ENCODE assay signal across 26 cellular contexts in the genomic region with DNA sequence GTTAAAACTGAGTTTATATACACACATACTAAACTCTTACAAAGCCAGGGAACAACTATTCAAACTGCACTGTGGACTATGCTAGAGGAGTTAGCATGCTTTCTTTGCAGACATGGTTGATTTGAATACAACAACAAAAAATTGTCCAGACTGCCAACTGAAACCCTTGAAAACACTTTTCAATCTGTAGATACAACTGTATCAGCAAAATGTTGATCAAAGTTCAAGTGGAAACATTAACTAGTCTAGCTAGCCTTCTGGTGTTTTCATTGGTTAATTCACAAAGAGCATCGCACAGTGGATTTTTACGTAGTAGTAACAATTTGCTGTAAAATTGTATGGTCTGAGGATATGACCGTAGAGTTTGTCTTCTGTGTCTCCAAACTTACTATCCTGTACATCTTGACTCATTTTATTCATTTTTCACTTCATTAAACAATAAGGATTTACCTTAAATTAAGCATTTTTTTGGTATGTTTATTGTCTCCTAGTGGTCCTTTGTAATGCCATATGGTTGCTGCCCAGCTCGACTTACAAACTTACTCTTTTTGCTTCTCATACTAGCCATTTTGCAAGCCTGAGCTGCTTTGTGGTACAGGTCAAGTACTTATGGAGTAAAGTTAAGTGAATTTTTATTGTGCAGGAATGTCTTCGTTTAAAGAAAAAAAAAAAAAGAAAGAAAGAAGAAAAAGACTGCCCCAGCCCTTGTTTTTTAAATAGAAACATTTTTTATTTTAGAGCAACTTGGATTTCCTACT.
DNase-seq lines count a peak whose midpoint lies in the region; ATAC-seq, FAIRE-seq and TF ChIP-seq lines count a peak whose summit lies in the region.
"Had no signal": no experiment of that assay in that cellular context is flagged by ENCODE, and none has a peak within 500 bp of the region (broad histone marks: within the 10 kb centered on the region; RNA-seq: fewer than 3 reads in every experiment).

No MANE protein-coding gene starts in this region.

- peak; percentile 40 for FAIRE-seq in bronchial epithelial cell (lab: Jason Lieb, UNC)

- H3T11ph ChIP-seq in H9 (ENCODE audit: low read length), result no peak overlapping the region

- H3K14ac ChIP-seq in H9 (ENCODE audit: insufficient read depth, low read length), result no peak overlapping the region

- no peak overlapping the region for H2BK5ac ChIP-seq in H9 (ENCODE audit: insufficient read length, low read length)

- H3K23ac ChIP-seq in H9 (ENCODE audit: insufficient read length, low read depth, low read length), result no peak overlapping the region

- no peak overlapping the region for H4K8ac ChIP-seq in H9 (replicated peaks; ENCODE audit: insufficient read length, low read depth, low read length)

- H2BK12ac ChIP-seq in H9 (ENCODE audit: insufficient read length, low read depth, low read length), result no peak overlapping the region

- no peak overlapping the region for H3K4me2 ChIP-seq in H9 (ENCODE audit: insufficient read depth, insufficient read length, low read length)
- H3K4me2 ChIP-seq in neural progenitor cell, result no peak overlapping the region
- no peak overlapping the region for H3K4me2 ChIP-seq in MM.1S (ENCODE audit: low read depth, low read length)

- H3K79me2 ChIP-seq in H9 (ENCODE audit: insufficient read depth, low read length), result no peaks in the 10 kb centered on the region
- H3K79me2 ChIP-seq in neural progenitor cell (ENCODE audit: low read depth), result peaks cover 9% of the 10 kb centered on the region
- no peaks in the 10 kb centered on the region for H3K79me2 ChIP-seq in MM.1S (ENCODE audit: low read length)

- H3K4me3 Mint-ChIP-seq in H9, result no peak overlapping the region
- no peak overlapping the region for H3K4me3 Mint-ChIP-seq in neural progenitor cell
- H3K4me3 Mint-ChIP-seq: activated naive CD8-positive, alpha-beta T cell treated with anti-CD3 and anti-CD28 coated beads for 36 hours; activated T-helper 17 cell treated with anti-CD3 and anti-CD28 coated beads, Interleukin-2, amount 50 U/mL, for 72 hours; CD4-positive, alpha-beta memory T cell; central memory CD8-positive, alpha-beta T cell had no signal

- ATAC-seq in gastrocnemius medialis, result no peak
- ATAC-seq: activated T-helper 17 cell treated with anti-CD3 and anti-CD28 coated beads, Interleukin-2, amount 50 U/mL, for 72 hours had no signal

- H2AFZ ChIP-seq in H9 (ENCODE audit: low read length) (no peak overlapping the region), neural progenitor cell (replicated peaks) (no peak overlapping the region), MM.1S (ENCODE audit: low read length) (no peak overlapping the region)

- H3K27ac ChIP-seq in H9 (ENCODE audit: insufficient read length, low read depth, low read length) (peak overlapping the region; percentile 29), neural progenitor cell (no peak overlapping the region), gastrocnemius medialis (no peak overlapping the region), MM.1S (ENCODE audit: low read length) (no peak overlapping the region)
- H3K27ac ChIP-seq: ascending aorta, HL-60, RWPE1, VCaP had no signal

- in situ Hi-C loops in gastrocnemius medialis (cut with MboI; ENCODE audit: low sequenced_read_pairs in 4 of 4), result no loop called here

- H3K36me3 Mint-ChIP-seq in H9 (ENCODE audit: insufficient read depth in 1 of 3, low read depth in 3 of 3) (no peaks in the 10 kb centered on the region; a peak in 2 of 7 replicates), neural progenitor cell (peaks cover 17% of the 10 kb centered on the region)

- no peaks in the 10 kb centered on the region for H3K23me2 ChIP-seq in H9 (ENCODE audit: insufficient read length, low read depth, low read length, poor library complexity, severe bottlenecking)

- no peak overlapping the region for H4K91ac ChIP-seq in H9 (ENCODE audit: insufficient read length, low read depth, low read length)

- WGBS in H9 (ENCODE audit: extremely low coverage, insufficient read length, low lambda C conversion rate), result no CpG with 5 or more reads among the region's 5 CpGs

- H3K9me2 ChIP-seq in MM.1S (replicated peaks; ENCODE audit: insufficient read depth, low read length), result no peaks in the 10 kb centered on the region

- H3K27me3 ChIP-seq in H9 (ENCODE audit: insufficient read depth, low read length), result no peaks in the 10 kb centered on the region
- H3K27me3 ChIP-seq in bronchial epithelial cell (ENCODE audit: control insufficient read depth, insufficient read depth, low read length), result no peaks in the 10 kb centered on the region
- no peaks in the 10 kb centered on the region for H3K27me3 ChIP-seq in neural progenitor cell
- H3K27me3 ChIP-seq in gastrocnemius medialis, result no peaks in the 10 kb centered on the region
- H3K27me3 ChIP-seq in MM.1S (replicated peaks; ENCODE audit: insufficient read depth, low read length), result no peaks in the 10 kb centered on the region
- H3K27me3 ChIP-seq: ascending aorta had no signal

- no peak overlapping the region for H2BK20ac ChIP-seq in H9 (ENCODE audit: low read depth, low read length, poor library complexity, severe bottlenecking)

- no peaks in the 10 kb centered on the region for H3F3A ChIP-seq in neural progenitor cell (ENCODE audit: low read depth)
- H3F3A ChIP-seq in MM.1S (ENCODE audit: insufficient read depth, low read length), result no peaks in the 10 kb centered on the region

- H3K9me3 ChIP-seq in H9 (ENCODE audit: control insufficient read depth, low read depth, low read length), result no peaks in the 10 kb centered on the region
- H3K9me3 ChIP-seq in neural progenitor cell (ENCODE audit: low read depth), result no peaks in the 10 kb centered on the region
- H3K9me3 ChIP-seq in gastrocnemius medialis, result no peaks in the 10 kb centered on the region
- H3K9me3 ChIP-seq in MM.1S (replicated peaks; ENCODE audit: insufficient read depth, low read length), result no peaks in the 10 kb centered on the region
- H3K9me3 ChIP-seq: ascending aorta had no signal

- H3K4me3 ChIP-seq in bronchial epithelial cell (ENCODE audit: low read depth, low read length) (no peak overlapping the region), neural progenitor cell (no peak overlapping the region), gastrocnemius medialis (no peak overlapping the region), MM.1S (ENCODE audit: low read length) (no peak overlapping the region)
- H3K4me3 ChIP-seq: ascending aorta had no signal

- H4K20me1 ChIP-seq in H9 (ENCODE audit: control insufficient read depth, insufficient read depth, insufficient read length) (no peaks in the 10 kb centered on the region), neural progenitor cell (ENCODE audit: low read depth) (peaks cover 24% of the 10 kb centered on the region), MM.1S (ENCODE audit: insufficient read depth, low read length) (no peaks in the 10 kb centered on the region)

- no peak overlapping the region for H2BK15ac ChIP-seq in H9 (ENCODE audit: low read depth, low read length)

- H3K27ac Mint-ChIP-seq in H9 (peak overlapping the region; percentile 71 to 87 (median 84); a peak in 6 of 7 replicates), neural progenitor cell (peak overlapping the region; percentile 90)
- H3K27ac Mint-ChIP-seq: activated naive CD8-positive, alpha-beta T cell treated with anti-CD3 and anti-CD28 coated beads for 36 hours; activated T-helper 17 cell treated with anti-CD3 and anti-CD28 coated beads, Interleukin-2, amount 50 U/mL, for 72 hours; CD4-positive, alpha-beta memory T cell had no signal

- no peaks in the 10 kb centered on the region for H3K79me1 ChIP-seq in H9 (ENCODE audit: insufficient read depth, low read depth, low read length, poor library complexity, severe bottlenecking)

- no peak overlapping the region for H3K18ac ChIP-seq in H9 (ENCODE audit: insufficient read length, low read depth, low read length)

- H2AK5ac ChIP-seq in H9 (ENCODE audit: insufficient read length, low read length), result no peak overlapping the region

- H3K4me1 Mint-ChIP-seq in H9 (peaks cover 24 to 37% of the 10 kb centered on the region in 2 experiments), neural progenitor cell (peaks cover 40% of the 10 kb centered on the region)
- H3K4me1 Mint-ChIP-seq: activated T-helper 17 cell treated with anti-CD3 and anti-CD28 coated beads, Interleukin-2, amount 50 U/mL, for 72 hours had no signal

- no peak for TF ChIP-seq CTCF in H9 (conservative IDR thresholded peaks at IDR 0.05)
- TF ChIP-seq CTCF in bronchial epithelial cell (IDR thresholded peaks at IDR 0.05; ENCODE audit: insufficient read depth, low read length, severe bottlenecking), result no peak
- no peak for TF ChIP-seq CTCF in neural progenitor cell (IDR thresholded peaks at IDR 0.05)
- TF ChIP-seq CTCF in gastrocnemius medialis (IDR thresholded peaks at IDR 0.05 in 4 of 5, conservative IDR thresholded peaks at IDR 0.05 in 1 of 5), result no peak
- no peak for TF ChIP-seq CTCF in MM.1S (IDR thresholded peaks at IDR 0.05; ENCODE audit: low read length)

- H2BK120ac ChIP-seq in H9 (ENCODE audit: low read depth, low read length, poor library complexity, severe bottlenecking), result no peak overlapping the region

- H3K56ac ChIP-seq in H9 (ENCODE audit: insufficient read length, low read depth, low read length), result no peak overlapping the region

- H3K27me3 Mint-ChIP-seq in H9 (ENCODE audit: low read depth) (no peaks in the 10 kb centered on the region), neural progenitor cell (ENCODE audit: insufficient read depth, low read depth) (no peaks in the 10 kb centered on the region)
- H3K27me3 Mint-ChIP-seq: activated naive CD8-positive, alpha-beta T cell treated with anti-CD3 and anti-CD28 coated beads for 36 hours; activated T-helper 17 cell treated with anti-CD3 and anti-CD28 coated beads, Interleukin-2, amount 50 U/mL, for 72 hours; CD4-positive, alpha-beta memory T cell; central memory CD8-positive, alpha-beta T cell had no signal

- H3K4ac ChIP-seq in H9 (ENCODE audit: low read depth, low read length), result no peak overlapping the region

- H3K4me1 ChIP-seq in H9 (ENCODE audit: insufficient read depth, low read length), result peaks cover 9% of the 10 kb centered on the region; the same call in 1 of the 2 replicates
- H3K4me1 ChIP-seq in neural progenitor cell, result peaks cover 34% of the 10 kb centered on the region
- peaks cover 0 to 10% of the 10 kb centered on the region in 2 donors for H3K4me1 ChIP-seq in gastrocnemius medialis
- H3K4me1 ChIP-seq in MM.1S (ENCODE audit: low read length), result no peaks in the 10 kb centered on the region
- H3K4me1 ChIP-seq: ascending aorta had no signal

- DNase-seq in DMS53 (lab: John Stamatoyannopoulos, UW), result peak; percentile 86
- no peak for DNase-seq in H9
- no peak for DNase-seq in bronchial epithelial cell (ENCODE audit: low read depth)
- DNase-seq in neural progenitor cell (ENCODE audit: low spot score), result no peak
- DNase-seq in gastrocnemius medialis, result no peak
- no peak for DNase-seq in MM.1S
- DNase-seq in 8988T, result no peak
- DNase-seq: activated naive CD8-positive, alpha-beta T cell treated with anti-CD3 and anti-CD28 coated beads for 36 hours; CD4-positive, alpha-beta memory T cell; DND-41; H7; head of caudate nucleus; mesendoderm; NCI-H1105 treated with DMSO at 0.1 percent for 48 hours; NCI-H2081; NCI-H82; occipital lobe; stimulated activated CD4-positive, alpha-beta T cell treated with anti-CD3 and anti-CD28 coated beads, Interleukin-1b, Interleukin-23, amount 100 ng/mL, for 48 hours; substantia nigra; T-helper 2 cell had no signal

- no peak overlapping the region for H3K9ac ChIP-seq in H9 (ENCODE audit: extremely low read depth, insufficient read length, low read length)
- H3K9ac ChIP-seq in neural progenitor cell, result no peak overlapping the region
- no peak overlapping the region for H3K9ac ChIP-seq in MM.1S (ENCODE audit: low read length)

- no peak overlapping the region for H4K5ac ChIP-seq in H9 (ENCODE audit: insufficient read length, low read depth, low read length)

- intact Hi-C loops in gastrocnemius medialis (cut with DNase I; ENCODE audit: low total_unique reads), result no loop called here

- H3K9me3 Mint-ChIP-seq in H9 (no peaks in the 10 kb centered on the region), neural progenitor cell (peaks cover 9% of the 10 kb centered on the region)
- H3K9me3 Mint-ChIP-seq: activated naive CD8-positive, alpha-beta T cell treated with anti-CD3 and anti-CD28 coated beads for 36 hours; activated T-helper 17 cell treated with anti-CD3 and anti-CD28 coated beads, Interleukin-2, amount 50 U/mL, for 72 hours; CD4-positive, alpha-beta memory T cell; central memory CD8-positive, alpha-beta T cell had no signal

- no peak for TF ChIP-seq POLR2A in gastrocnemius medialis (IDR thresholded peaks at IDR 0.05)

- H3K36me3 ChIP-seq in bronchial epithelial cell (ENCODE audit: control insufficient read depth, insufficient read depth, low read length) (no peaks in the 10 kb centered on the region), neural progenitor cell (no peaks in the 10 kb centered on the region), gastrocnemius medialis (no peaks in the 10 kb centered on the region), MM.1S (replicated peaks; ENCODE audit: insufficient read depth, low read length) (no peaks in the 10 kb centered on the region)
- H3K36me3 ChIP-seq: ascending aorta had no signal
